Comparison of ENCODE assay signal across 13 cellular contexts in the genomic region with DNA sequence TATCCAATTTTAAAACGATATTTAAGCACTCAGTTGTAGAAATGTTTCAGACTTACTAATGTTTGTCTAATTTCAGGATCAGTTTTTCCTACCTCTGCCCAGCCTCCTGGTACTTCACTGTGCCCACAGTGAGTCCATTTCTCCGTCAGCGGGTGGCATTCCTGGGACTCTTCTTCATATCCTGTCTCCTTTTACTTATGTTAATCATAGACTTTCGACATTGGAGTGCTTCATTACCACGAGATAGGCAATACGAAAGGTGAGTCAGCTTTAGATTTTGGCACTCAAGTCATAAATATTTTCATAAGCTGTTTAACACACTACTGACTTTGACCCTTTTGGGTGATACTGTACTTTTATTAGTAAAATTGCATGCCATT. TPM values are rescaled to one million over a fixed set of nuclear protein-coding genes. Genes with fewer than 3 reads are reported as not detected.
A peak's percentile ranks its signal among the peaks of the same experiment; 100 is the strongest.
DNase-seq lines count a peak whose midpoint lies in the region; ATAC-seq, FAIRE-seq and TF ChIP-seq lines count a peak whose summit lies in the region.
"Had no signal": no experiment of that assay in that cellular context is flagged by ENCODE, and none has a peak within 500 bp of the region (broad histone marks: within the 10 kb centered on the region; RNA-seq: fewer than 3 reads in every experiment).

No MANE protein-coding gene starts in this region.

- H3K27me3 ChIP-seq in astrocyte (ENCODE audit: insufficient read depth, low read length) (no peaks in the 10 kb centered on the region), foreskin keratinocyte (no peaks in the 10 kb centered on the region)

- peaks cover 58% of the 10 kb centered on the region for H3K79me2 ChIP-seq in astrocyte (ENCODE audit: insufficient read depth, low read length)

- H3K27ac ChIP-seq in A549 (peak overlapping the region in 1 of 2 experiments; percentile 36; a peak in 2 of 6 replicates), astrocyte (ENCODE audit: low read depth, low read length) (peak overlapping the region; percentile 87), foreskin keratinocyte (peak overlapping the region; percentile 91)

- H2AFZ ChIP-seq in astrocyte (ENCODE audit: low read depth, low read length), result no peak overlapping the region

- 0 out of 3 replicates have a peak overlapping the region, but pooled peaks have one; percentile 11 for H3K4me3 ChIP-seq in A549
- H3K4me3 ChIP-seq in astrocyte (ENCODE audit: insufficient read depth, low read depth, low read length), result peak overlapping the region; percentile 98

- TF ChIP-seq POLR2A in A549 (IDR thresholded peaks at IDR 0.05; ENCODE audit: low read length), result no peak

- ATAC-seq in A549 (no peak), foreskin keratinocyte (peak; percentile 63), GM21447 (IDR thresholded peaks at IDR 0.05; ENCODE audit: unreplicated experiment) (no peak), GM19328 (IDR thresholded peaks at IDR 0.05; ENCODE audit: unreplicated experiment) (no peak)

- H3K9ac ChIP-seq in astrocyte (ENCODE audit: low read length), result peak overlapping the region; percentile 99

- no peaks in the 10 kb centered on the region for H3K36me3 Mint-ChIP-seq in astrocyte (ENCODE audit: low read depth, unreplicated experiment)
- H3K36me3 Mint-ChIP-seq in activated CD4-positive, alpha-beta T cell treated with anti-CD3 and anti-CD28 coated beads, Interleukin-2, amount 10 ng/mL, durations not matched to agents 7 days and 5 days (ENCODE audit: low read depth), result peaks cover 2% of the 10 kb centered on the region

- H3K36me3 ChIP-seq in astrocyte (ENCODE audit: insufficient read depth, low read length), result peaks cover 9% of the 10 kb centered on the region

- H3K4me1 ChIP-seq in A549 (peaks cover 19% of the 10 kb centered on the region), astrocyte (ENCODE audit: insufficient read depth, low read length) (peaks cover 30% of the 10 kb centered on the region), foreskin keratinocyte (peaks cover 20% of the 10 kb centered on the region)

- WGBS in A549 (ENCODE audit: missing lambda C conversion rate), result 7% methylated on average over 6 of the region's 6 CpGs

- peaks cover 27% of the 10 kb centered on the region for H4K20me1 ChIP-seq in astrocyte (ENCODE audit: insufficient read depth, low read length)

- FAIRE-seq in A549 (lab: Jason Lieb, UNC) (no peak), astrocyte (lab: Jason Lieb, UNC) (peak; percentile 70)

- POLR2A ChIA-PET in A549 (lab: Yijun Ruan, JAX), result interaction anchor here (1.0 to 4.7 kb wide), 2 partner anchors 40 to 230 kb away, joined by 4 to 46 read pairs; a partner anchor contains a TSS
- POLR2A ChIA-PET in activated CD4-positive, alpha-beta T cell treated with anti-CD3 and anti-CD28 coated beads, Interleukin-2, amount 10 ng/mL, durations not matched to agents 7 days and 5 days (lab: Charles Lee), result no interaction called here

- no peak for TF ChIP-seq EP300 in A549 (IDR thresholded peaks at IDR 0.05)

- peaks cover 10% of the 10 kb centered on the region for H3K4me1 Mint-ChIP-seq in astrocyte (ENCODE audit: low read depth, unreplicated experiment)
- peaks cover 22% of the 10 kb centered on the region for H3K4me1 Mint-ChIP-seq in activated CD4-positive, alpha-beta T cell treated with anti-CD3 and anti-CD28 coated beads, Interleukin-2, amount 10 ng/mL, durations not matched to agents 7 days and 5 days

- H3K9me3 Mint-ChIP-seq in astrocyte (ENCODE audit: unreplicated experiment), result no peaks in the 10 kb centered on the region
- H3K9me3 Mint-ChIP-seq in activated CD4-positive, alpha-beta T cell treated with anti-CD3 and anti-CD28 coated beads, Interleukin-2, amount 10 ng/mL, durations not matched to agents 7 days and 5 days, result no peaks in the 10 kb centered on the region
- H3K9me3 Mint-ChIP-seq: activated naive CD8-positive, alpha-beta T cell treated with anti-CD3 and anti-CD28 coated beads, Interleukin-2, amount 10 ng/mL, durations not matched to agents 7 days and 5 days had no signal

- peak overlapping the region; percentile 76 for H3K4me3 Mint-ChIP-seq in astrocyte (ENCODE audit: unreplicated experiment)
- no peak overlapping the region for H3K4me3 Mint-ChIP-seq in activated CD4-positive, alpha-beta T cell treated with anti-CD3 and anti-CD28 coated beads, Interleukin-2, amount 10 ng/mL, durations not matched to agents 7 days and 5 days
- H3K4me3 Mint-ChIP-seq: activated naive CD8-positive, alpha-beta T cell treated with anti-CD3 and anti-CD28 coated beads, Interleukin-2, amount 10 ng/mL, durations not matched to agents 7 days and 5 days had no signal

- no peak overlapping the region for H3K27ac Mint-ChIP-seq in astrocyte (ENCODE audit: unreplicated experiment)
- no peak overlapping the region for H3K27ac Mint-ChIP-seq in activated CD4-positive, alpha-beta T cell treated with anti-CD3 and anti-CD28 coated beads, Interleukin-2, amount 10 ng/mL, durations not matched to agents 7 days and 5 days
- H3K27ac Mint-ChIP-seq: activated naive CD8-positive, alpha-beta T cell treated with anti-CD3 and anti-CD28 coated beads, Interleukin-2, amount 10 ng/mL, durations not matched to agents 7 days and 5 days had no signal

- CTCF ChIA-PET in A549 (lab: Yijun Ruan, JAX), result no interaction called here
- CTCF ChIA-PET in activated CD4-positive, alpha-beta T cell treated with anti-CD3 and anti-CD28 coated beads, Interleukin-2, amount 10 ng/mL, durations not matched to agents 7 days and 5 days (lab: Charles Lee), result no interaction called here

- H3K27me3 Mint-ChIP-seq in astrocyte (ENCODE audit: low read depth, unreplicated experiment), result peaks cover 2% of the 10 kb centered on the region
- H3K27me3 Mint-ChIP-seq in activated CD4-positive, alpha-beta T cell treated with anti-CD3 and anti-CD28 coated beads, Interleukin-2, amount 10 ng/mL, durations not matched to agents 7 days and 5 days, result peaks cover 12% of the 10 kb centered on the region

- TF ChIP-seq CTCF in A549 (IDR thresholded peaks at IDR 0.05) (no peak), astrocyte (IDR thresholded peaks at IDR 0.05; ENCODE audit: insufficient read depth, low read depth, low read length) (no peak), foreskin keratinocyte (conservative IDR thresholded peaks at IDR 0.05) (peak; percentile 9)

- H3K4me2 ChIP-seq in A549, result peak overlapping the region; percentile 84
- peak overlapping the region; percentile 98 for H3K4me2 ChIP-seq in astrocyte (ENCODE audit: low read length)

- no peaks in the 10 kb centered on the region for H3K9me3 ChIP-seq in A549
- H3K9me3 ChIP-seq in astrocyte (ENCODE audit: insufficient read depth, low read depth, low read length), result no peaks in the 10 kb centered on the region

- DNase-seq in A549 (ENCODE audit: low read depth in 1 of 2, low spot score in 1 of 2) (peak; percentile 37 to 44), HS-5 (ENCODE audit: low read depth) (peak; percentile 95), astrocyte (ENCODE audit: low read depth) (peak; percentile 86), foreskin keratinocyte (peak; percentile 84 to 91), cerebellum (ENCODE audit: low spot score) (no peak)
- DNase-seq in activated CD4-positive, alpha-beta T cell treated with anti-CD3 and anti-CD28 coated beads, Interleukin-2, amount 10 ng/mL, durations not matched to agents 7 days and 5 days, result no peak
- DNase-seq: activated CD4-positive, CD25-positive, alpha-beta regulatory T cell treated with anti-CD3 and anti-CD28 coated beads, Interleukin-2, amount 50 U/mL, for 72 hours; activated naive CD8-positive, alpha-beta T cell treated with anti-CD3 and anti-CD28 coated beads, Interleukin-2, amount 10 ng/mL, durations not matched to agents 7 days and 5 days; C1 segment of cervical spinal cord; NCI-H1048; posterior cingulate gyrus had no signal

- TF ChIP-seq RAD21 in A549 (conservative IDR thresholded peaks at IDR 0.05 in 1 of 2, IDR thresholded peaks at IDR 0.05 in 1 of 2), result no peak

TF ChIP-seq in A549, 52 proteins besides CTCF, POLR2A, EP300 and RAD21 (continues in another document):
- TF ChIP-seq, protein P1, sequence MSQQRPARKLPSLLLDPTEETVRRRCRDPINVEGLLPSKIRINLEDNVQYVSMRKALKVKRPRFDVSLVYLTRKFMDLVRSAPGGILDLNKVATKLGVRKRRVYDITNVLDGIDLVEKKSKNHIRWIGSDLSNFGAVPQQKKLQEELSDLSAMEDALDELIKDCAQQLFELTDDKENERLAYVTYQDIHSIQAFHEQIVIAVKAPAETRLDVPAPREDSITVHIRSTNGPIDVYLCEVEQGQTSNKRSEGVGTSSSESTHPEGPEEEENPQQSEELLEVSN (IDR thresholded peaks at IDR 0.05; ENCODE audit: borderline replicate concordance, low read depth), result no peak
- no peak for TF ChIP-seq ESRRA (IDR thresholded peaks at IDR 0.05; ENCODE audit: borderline replicate concordance, low read length)
- 0 out of 2 replicates have a peak, but pooled peaks have one; percentile 33 for TF ChIP-seq JUNB (IDR thresholded peaks at IDR 0.05)

RNA-seq across cellular contexts. Expression of a gene that starts 2.1 kb away (rescaled TPM):
- polyA plus RNA-seq in A549 (2011; rRNA removed) (10.4 and 10.7 TPM in 2 replicates), A549 (2017; fragmentation: RNase III; extraction: RNeasy Plus Mini Kit Qiagen cat#74134 plus additional on column Dnase treatment) (6.6 to 7.3 TPM (median 6.8 TPM) in 3 replicates), foreskin keratinocyte (1.4 and 2.1 TPM in 2 replicates)
- 3.3 and 4.3 TPM in 2 replicates for polyA plus RNA-seq in A549 (2012; cell fraction: cytosol; rRNA removed)
- polyA plus RNA-seq in A549 (2012; cell fraction: nucleus; rRNA removed), result 1.8 and 2.7 TPM in 2 replicates
- 18.8 and 19.9 TPM in 2 replicates for polyA minus RNA-seq in A549 (2011; rRNA and poly(A)+ RNA removed)
- total RNA-seq in astrocyte (21.6 and 22.8 TPM in 2 replicates), foreskin keratinocyte (11.8 and 13.3 TPM in 2 replicates), cerebellum (7.2 TPM)
- total RNA-seq in activated CD4-positive, alpha-beta T cell treated with anti-CD3 and anti-CD28 coated beads, Interleukin-2, amount 10 ng/mL, durations not matched to agents 7 days and 5 days, result 1 to 10 TPM; 5.8 to 5.9 TPM

RNA-seq across cellular contexts. Expression of a gene that starts 41.1 kb away (rescaled TPM):
- polyA plus RNA-seq in A549 (2011; rRNA removed), result 24.1 and 30.7 TPM in 2 replicates
- 36.7 and 40.5 TPM in 2 replicates for polyA plus RNA-seq in A549 (2012; cell fraction: cytosol; rRNA removed)
- polyA plus RNA-seq in A549 (2012; cell fraction: nucleus; rRNA removed), result 81.2 and 109 TPM in 2 replicates
- 21.3 to 22.6 TPM (median 21.4 TPM) in 3 replicates for polyA plus RNA-seq in A549 (2017; fragmentation: RNase III; extraction: RNeasy Plus Mini Kit Qiagen cat#74134 plus additional on column Dnase treatment)
- polyA minus RNA-seq in A549 (2011; rRNA and poly(A)+ RNA removed), result 35.3 and 36.8 TPM in 2 replicates
- total RNA-seq in astrocyte, result 38.0 and 40.7 TPM in 2 replicates
- total RNA-seq in foreskin keratinocyte, result 30.1 and 36.2 TPM in 2 replicates
- 42.1 and 44.4 TPM in 2 replicates for polyA plus RNA-seq in foreskin keratinocyte
- 22.1 TPM for total RNA-seq in cerebellum
- total RNA-seq in activated CD4-positive, alpha-beta T cell treated with anti-CD3 and anti-CD28 coated beads, Interleukin-2, amount 10 ng/mL, durations not matched to agents 7 days and 5 days, result 10 to 100 TPM; 65.5 to 69.1 TPM

Comparison
In these comparisons a context has a peak if more than half of its experiments do, and no peak if none do; other contexts are left out.
1. DNase-seq: peak in A549 (2 of 2), HS-5 (single experiment), astrocyte (single experiment) and foreskin keratinocyte (2 of 2); none in cerebellum (single experiment) and activated CD4-positive, alpha-beta T cell treated with anti-CD3 and anti-CD28 coated beads, Interleukin-2, amount 10 ng/mL, durations not matched to agents 7 days and 5 days (single experiment).